9 cellular contexts compared by ENCODE assay signal in the genomic region with DNA sequence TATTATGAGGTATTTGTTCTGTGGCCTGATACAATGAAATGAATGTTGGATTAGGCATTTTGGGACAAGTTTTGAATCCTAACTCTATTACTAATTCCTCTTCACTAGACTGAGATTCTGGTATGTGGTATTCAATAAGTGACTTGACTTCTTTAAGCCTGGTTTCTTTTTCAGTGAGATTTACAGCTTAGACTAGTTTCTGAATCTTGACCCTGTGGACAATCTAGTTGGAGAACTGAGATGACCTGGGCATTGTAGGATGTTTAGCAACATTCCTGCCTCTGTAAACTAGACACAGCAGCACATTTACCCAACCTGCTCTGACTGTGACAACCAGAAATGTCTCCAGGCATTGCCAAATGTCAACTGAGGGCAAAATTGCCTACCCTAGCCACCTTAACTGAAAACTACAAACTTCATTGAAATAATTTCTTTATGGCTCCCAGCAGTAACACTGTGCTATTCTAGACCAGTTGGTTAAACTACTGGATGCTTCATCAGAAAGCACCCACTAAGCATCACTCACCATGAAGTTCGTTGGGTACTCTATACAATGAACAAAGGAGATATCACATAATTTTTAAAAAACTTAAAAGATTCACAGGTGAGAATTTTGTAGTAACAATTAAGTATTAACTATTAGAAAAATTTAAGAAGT. TPM values are rescaled to one million over a fixed set of nuclear protein-coding genes. Genes with fewer than 3 reads are reported as not detected.
DNase-seq lines count a peak whose midpoint lies in the region; ATAC-seq and TF ChIP-seq lines count a peak whose summit lies in the region.
"Had no signal": no experiment of that assay in that cellular context is flagged by ENCODE, and none has a peak within 500 bp of the region (broad histone marks: within the 10 kb centered on the region; RNA-seq: fewer than 3 reads in every experiment).

No MANE protein-coding gene starts in this region.

- H3K27me3 Mint-ChIP-seq in naive thymus-derived CD4-positive, alpha-beta T cell = no peaks in the 10 kb centered on the region

- TF ChIP-seq EP300 in tibial nerve (IDR thresholded peaks at IDR 0.05) = no peak

- H3K27me3 ChIP-seq in DOHH2 (ENCODE audit: control insufficient read depth, low read length) = no peaks in the 10 kb centered on the region
- no peaks in the 10 kb centered on the region for H3K27me3 ChIP-seq in naive thymus-derived CD4-positive, alpha-beta T cell (ENCODE audit: control insufficient read depth in 2 of 2, insufficient read depth in 2 of 2, low read length in 2 of 2)
- no peaks in the 10 kb centered on the region for H3K27me3 ChIP-seq in tibial nerve
- no peaks in the 10 kb centered on the region for H3K27me3 ChIP-seq in brain microvascular endothelial cell (replicated peaks)

- intact Hi-C loops in naive thymus-derived CD4-positive, alpha-beta T cell (cut with micrococcal nuclease) = loop anchor here (1.0 to 5.0 kb wide), 8 partner anchors 7 to 132 kb away; partner anchors contain the start of gene PTPRC (in 1 of the 2)

- H3K9me3 ChIP-seq in DOHH2 (ENCODE audit: control insufficient read depth, insufficient read depth, low read length) = no peaks in the 10 kb centered on the region
- no peaks in the 10 kb centered on the region for H3K9me3 ChIP-seq in naive thymus-derived CD4-positive, alpha-beta T cell (ENCODE audit: control insufficient read depth in 2 of 3, low read length in 3 of 3)
- no peaks in the 10 kb centered on the region for H3K9me3 ChIP-seq in tibial nerve

- H3K36me3 ChIP-seq in DOHH2 (ENCODE audit: control insufficient read depth, low read length) = peaks cover 66% of the 10 kb centered on the region
- H3K36me3 ChIP-seq in naive thymus-derived CD4-positive, alpha-beta T cell (ENCODE audit: control insufficient read depth in 2 of 3, insufficient read depth in 3 of 3, low read length in 3 of 3) = peaks cover 0 to 8% (median 4%) of the 10 kb centered on the region in 3 experiments
- H3K36me3 ChIP-seq in tibial nerve = no peaks in the 10 kb centered on the region
- H3K36me3 ChIP-seq in brain microvascular endothelial cell (replicated peaks) = no peaks in the 10 kb centered on the region

- H4K20me1 ChIP-seq in DOHH2 (ENCODE audit: control insufficient read depth, insufficient read depth, low read depth, low read length) = 0 out of 2 replicates have a peak, but pooled peaks cover 7% of the 10 kb centered on the region

- TF ChIP-seq CTCF in DOHH2 (IDR thresholded peaks at IDR 0.05; ENCODE audit: low read depth, low read length, poor library complexity, severe bottlenecking) (no peak), VCaP (conservative IDR thresholded peaks at IDR 0.05) (no peak), tibial nerve (IDR thresholded peaks at IDR 0.05) (no peak), brain microvascular endothelial cell (IDR thresholded peaks at IDR 0.05; ENCODE audit: low read depth, low read length, missing control alignments) (no peak)

- H3K36me3 Mint-ChIP-seq in naive thymus-derived CD4-positive, alpha-beta T cell = peaks cover under 1 to 21% (median 11%) of the 10 kb centered on the region in 5 donors

- H3K4me1 ChIP-seq in DOHH2 (ENCODE audit: control insufficient read depth, low read length) = peaks cover 97% of the 10 kb centered on the region
- H3K4me1 ChIP-seq in naive thymus-derived CD4-positive, alpha-beta T cell (ENCODE audit: control insufficient read depth in 2 of 2, insufficient read depth in 2 of 2, low read length in 2 of 2) = peaks cover 59 to 69% of the 10 kb centered on the region in 2 donors
- H3K4me1 ChIP-seq in tibial nerve = peaks cover 0 to 5% (median 2%) of the 10 kb centered on the region in 4 donors

- peak overlapping the region; percentile 38 to 84 (median 80) for H3K4me3 Mint-ChIP-seq in naive thymus-derived CD4-positive, alpha-beta T cell

- ATAC-seq in GM21717 (IDR thresholded peaks at IDR 0.05; ENCODE audit: unreplicated experiment) = peak; percentile 38
- no peak for ATAC-seq in naive thymus-derived CD4-positive, alpha-beta T cell

- no peak for DNase-seq in naive thymus-derived CD4-positive, alpha-beta T cell
- no peak for DNase-seq in SKM-1 (lab: John Stamatoyannopoulos, UW; ENCODE audit: unreplicated experiment)
- DNase-seq in tibial nerve (ENCODE audit: low spot score in 2 of 2) = no peak
- DNase-seq in brain microvascular endothelial cell = no peak
- DNase-seq in NCI-H526 (lab: John Stamatoyannopoulos, UW) = no peak
- DNase-seq: NCI-H446 had no signal

- CTCF ChIA-PET in naive thymus-derived CD4-positive, alpha-beta T cell (lab: Charles Lee) = interaction anchor here (0.5 to 1.7 kb wide), 2 partner anchors 18 to 27 kb away, joined by 3 to 4 read pairs; no protein-coding TSS in a partner anchor

- H3K9me3 Mint-ChIP-seq in naive thymus-derived CD4-positive, alpha-beta T cell = no peaks in the 10 kb centered on the region

- 81 to 94% methylated on average over 1 of the region's 1 CpG for WGBS in tibial nerve, 2 donors

- POLR2A ChIA-PET in naive thymus-derived CD4-positive, alpha-beta T cell (lab: Charles Lee) = interaction anchor here (0.6 to 10.1 kb wide), 7 partner anchors 17 to 140 kb away, joined by 3 to 143 read pairs (median 15); partner anchors contain the start of gene PTPRC

- no peaks in the 10 kb centered on the region for H3K9me2 ChIP-seq in DOHH2 (replicated peaks; ENCODE audit: control insufficient read depth, low read length)

- peak overlapping the region; percentile 92 to 98 (median 96) for H3K27ac Mint-ChIP-seq in naive thymus-derived CD4-positive, alpha-beta T cell

- H3K4me2 ChIP-seq in DOHH2 (ENCODE audit: low read length) = peak overlapping the region; percentile 81

- peaks cover 69% of the 10 kb centered on the region for H3F3A ChIP-seq in DOHH2 (ENCODE audit: control insufficient read depth, insufficient read depth)

- H3K27ac ChIP-seq in DOHH2 (ENCODE audit: low read depth, low read length) (peak overlapping the region; percentile 100), VCaP (peak overlapping the region; percentile 82), tibial nerve (no peak overlapping the region), brain microvascular endothelial cell (no peak overlapping the region)
- H3K27ac ChIP-seq in naive thymus-derived CD4-positive, alpha-beta T cell (ENCODE audit: low read depth, low read length) = peak overlapping the region; percentile 94

- H3K4me3 ChIP-seq in DOHH2 (ENCODE audit: low read length) (peak overlapping the region; percentile 52), tibial nerve (no peak overlapping the region), brain microvascular endothelial cell (ENCODE audit: low read depth, low read length) (no peak overlapping the region)
- peak overlapping the region; percentile 44 for H3K4me3 ChIP-seq in naive thymus-derived CD4-positive, alpha-beta T cell (ENCODE audit: low read length)

- TF ChIP-seq POLR2A in tibial nerve (IDR thresholded peaks at IDR 0.05) = no peak

- in situ Hi-C loops in brain microvascular endothelial cell (cut with HindIII; ENCODE audit: low pct_ligation_motif_present, low sequenced_read_pairs) = no loop called here

- H3K4me1 Mint-ChIP-seq in naive thymus-derived CD4-positive, alpha-beta T cell = peaks cover 29 to 93% (median 74%) of the 10 kb centered on the region in 7 donors

- peaks cover 99% of the 10 kb centered on the region for H3K79me2 ChIP-seq in DOHH2 (ENCODE audit: control insufficient read depth, low read length)

RNA-seq across cellular contexts. Expression of gene PTPRC, which starts 16.8 kb away (rescaled TPM):
- total RNA-seq in naive thymus-derived CD4-positive, alpha-beta T cell = 1,000 to 10,000 TPM in 3 of 5 experiments, 100 to 1,000 TPM in 2; 739 to 1,121 (median 1,015) TPM
- polyA plus RNA-seq in naive thymus-derived CD4-positive, alpha-beta T cell = 1,000 to 10,000 TPM; 1,177 to 1,286 TPM
- 10 to 100 TPM; 10.3 to 16.5 (median 13.6) TPM for total RNA-seq in tibial nerve

Comparison
In these comparisons a context has a peak if more than half of its experiments do, and no peak if none do; other contexts are left out.
1. H3K27ac ChIP-seq: peak in DOHH2 (single experiment), VCaP (single experiment) and naive thymus-derived CD4-positive, alpha-beta T cell (single experiment); none in tibial nerve (0 of 4) and brain microvascular endothelial cell (single experiment).
2. H3K4me3 ChIP-seq: peak in DOHH2 (single experiment) and naive thymus-derived CD4-positive, alpha-beta T cell (single experiment); none in tibial nerve (0 of 4) and brain microvascular endothelial cell (single experiment).
3. RNA of gene PTPRC, which starts 16.8 kb away (total RNA-seq): 739 to 1,121 TPM in naive thymus-derived CD4-positive, alpha-beta T cell; 10.3 to 16.5 TPM in tibial nerve; every median in the first group is over 10 times any median in the second.